12 cellular contexts compared by ENCODE assay signal in genomic region chr17:75128694-75129505, GRCh38. TPM values are rescaled to one million over a fixed set of nuclear protein-coding genes. Genes with fewer than 3 reads are reported as not detected.
DNase-seq lines count a peak whose midpoint lies in the region; ATAC-seq, FAIRE-seq and TF ChIP-seq lines count a peak whose summit lies in the region.
"Had no signal": no experiment of that assay in that cellular context is flagged by ENCODE, and none has a peak within 500 bp of the region (broad histone marks: within the 10 kb centered on the region; RNA-seq: fewer than 3 reads in every experiment).

No MANE protein-coding gene starts in this region.

- H3K9me3 Mint-ChIP-seq in stimulated activated naive CD8-positive, alpha-beta T cell treated with anti-CD3 and anti-CD28 coated beads, Interleukin-15, Interleukin-2, amounts not matched to agents 100 ng/mL and 50 ng/mL, for 24 hours: no peaks in the 10 kb centered on the region
- H3K9me3 Mint-ChIP-seq in stimulated activated naive CD8-positive, alpha-beta T cell treated with anti-CD3 and anti-CD28 coated beads, Interleukin-15, amount 100 ng/mL, for 72 hours: no peaks in the 10 kb centered on the region
- no peaks in the 10 kb centered on the region for H3K9me3 Mint-ChIP-seq in CD14-positive monocyte

- H2AFZ ChIP-seq in H1 (ENCODE audit: low read length): no peak overlapping the region

- H3K9me3 ChIP-seq in H1 (ENCODE audit: insufficient read depth in 2 of 2, low read depth in 1 of 2, low read length in 1 of 2): no peaks in the 10 kb centered on the region
- H3K9me3 ChIP-seq: heart right ventricle, left lung, ovary had no signal

- H2BK5ac ChIP-seq in H1 (ENCODE audit: low read depth, low read length): no peak overlapping the region; the same call in 1 of the 2 replicates

- no peaks in the 10 kb centered on the region; a peak in 1 of 7 replicates for H3K27me3 ChIP-seq in H1 (replicated peaks in 1 of 4; ENCODE audit: control insufficient read depth in 3 of 4, extremely low read depth in 1 of 4, insufficient read depth in 3 of 4, low read length in 3 of 4)
- H3K27me3 ChIP-seq: heart right ventricle, left lung, ovary had no signal

- WGBS in H1 (ENCODE audit: extremely low coverage in 1 of 2, insufficient coverage in 1 of 2, insufficient read length in 1 of 2, insufficient replicate concordance in 2 of 2, low coverage in 1 of 2, low lambda C conversion rate in 2 of 2, missing lambda C conversion rate in 1 of 2), 2 experiments: 95% methylated on average over 32 of the region's 33 CpGs; no CpG with 5 or more reads in 1 of the 2 experiments

- POLR2A ChIA-PET in H1 (lab: Charles Lee; ENCODE audit: partially characterized antibody): interaction anchor here (0.7 to 13.9 kb wide), 12 partner anchors 12 to 162 kb away, joined by 3 to 134 read pairs (median 5); partner anchors contain the start of genes ARMC7, JPT1, NUP85 and SLC16A5

- H2BK120ac ChIP-seq in H1 (replicated peaks; ENCODE audit: low read depth, low read length): no peak overlapping the region

- peaks cover 8 to 11% of the 10 kb centered on the region in 2 experiments for H4K20me1 ChIP-seq in H1 (replicated peaks in 1 of 2; ENCODE audit: control insufficient read depth in 1 of 2, insufficient read depth in 2 of 2, low read length in 2 of 2)

- H3K4me1 Mint-ChIP-seq in stimulated activated naive CD8-positive, alpha-beta T cell treated with anti-CD3 and anti-CD28 coated beads, Interleukin-15, Interleukin-2, amounts not matched to agents 100 ng/mL and 50 ng/mL, for 24 hours (ENCODE audit: low read depth): peaks cover 39% of the 10 kb centered on the region
- peaks cover 62% of the 10 kb centered on the region for H3K4me1 Mint-ChIP-seq in stimulated activated naive CD8-positive, alpha-beta T cell treated with anti-CD3 and anti-CD28 coated beads, Interleukin-15, amount 100 ng/mL, for 72 hours
- H3K4me1 Mint-ChIP-seq in CD14-positive monocyte: peaks cover 40% of the 10 kb centered on the region

- intact Hi-C loops in CD14-positive monocyte (cut with micrococcal nuclease): no loop called here

- ATAC-seq in stimulated activated naive CD8-positive, alpha-beta T cell treated with anti-CD3 and anti-CD28 coated beads, Interleukin-15, amount 100 ng/mL, for 72 hours: no peak
- ATAC-seq in GM18907 (IDR thresholded peaks at IDR 0.05; ENCODE audit: unreplicated experiment): no peak
- ATAC-seq: heart right ventricle, left lung had no signal

- no peak overlapping the region for H3K4ac ChIP-seq in H1 (replicated peaks; ENCODE audit: insufficient read length, low read depth, low read length)

- no peaks in the 10 kb centered on the region; the same call in 1 of the 2 replicates for H3K79me1 ChIP-seq in H1 (ENCODE audit: low read depth, low read length)

- H4K5ac ChIP-seq in H1 (ENCODE audit: insufficient read length, low read depth, low read length): no peak overlapping the region

- no peak overlapping the region for H3K18ac ChIP-seq in H1 (ENCODE audit: extremely low read depth, low read length)

- H3K4me1 ChIP-seq in H1 (replicated peaks in 1 of 4; ENCODE audit: control insufficient read depth in 3 of 4, insufficient read depth in 4 of 4, low read length in 3 of 4): peaks cover 0 to 8% (median 4%) of the 10 kb centered on the region in 4 experiments; a peak in 5 of 7 replicates

- H2BK20ac ChIP-seq in H1 (ENCODE audit: low read length): no peak overlapping the region

- H3K4me3 ChIP-seq in H1 (ENCODE audit: extremely low read depth in 1 of 4, insufficient read depth in 2 of 4, low read depth in 3 of 4, low read length in 4 of 4): no peak overlapping the region
- H3K4me3 ChIP-seq: heart right ventricle, left lung, ovary had no signal

- H3K79me2 ChIP-seq in H1 (ENCODE audit: control insufficient read depth in 1 of 2, insufficient read depth in 2 of 2, low read length in 2 of 2): peaks cover 0 to 9% of the 10 kb centered on the region in 2 experiments; a peak in 1 of 4 replicates

- no peak overlapping the region for H3K23ac ChIP-seq in H1 (ENCODE audit: insufficient read length)

- no peak overlapping the region for H3K9ac ChIP-seq in H1 (replicated peaks in 1 of 4; ENCODE audit: extremely low read depth in 1 of 4, low read depth in 3 of 4, low read length in 3 of 4)

- peaks cover 14% of the 10 kb centered on the region for H3K36me3 Mint-ChIP-seq in stimulated activated naive CD8-positive, alpha-beta T cell treated with anti-CD3 and anti-CD28 coated beads, Interleukin-15, Interleukin-2, amounts not matched to agents 100 ng/mL and 50 ng/mL, for 24 hours (ENCODE audit: low read depth)
- H3K36me3 Mint-ChIP-seq in CD14-positive monocyte: peaks cover 18 to 31% of the 10 kb centered on the region in 2 donors

- peaks cover 0 to 10% (median 6%) of the 10 kb centered on the region in 4 experiments; a peak in 6 of 8 replicates for H3K36me3 ChIP-seq in H1 (ENCODE audit: control insufficient read depth in 2 of 4, insufficient read depth in 4 of 4, low read length in 3 of 4)
- H3K36me3 ChIP-seq: ovary had no signal

- peak overlapping the region; percentile 47 for H3K4me3 Mint-ChIP-seq in stimulated activated naive CD8-positive, alpha-beta T cell treated with anti-CD3 and anti-CD28 coated beads, Interleukin-15, Interleukin-2, amounts not matched to agents 100 ng/mL and 50 ng/mL, for 24 hours
- peak overlapping the region in 1 of 2 donors; percentile 69 for H3K4me3 Mint-ChIP-seq in stimulated activated naive CD8-positive, alpha-beta T cell treated with anti-CD3 and anti-CD28 coated beads, Interleukin-15, amount 100 ng/mL, for 72 hours
- no peak overlapping the region for H3K4me3 Mint-ChIP-seq in CD14-positive monocyte

- no peak for TF ChIP-seq CTCF in H1 (IDR thresholded peaks at IDR 0.05; ENCODE audit: control extremely low read depth in 1 of 3, insufficient read depth in 1 of 3, low read depth in 1 of 3, low read length in 3 of 3)
- TF ChIP-seq CTCF in CD14-positive monocyte (IDR thresholded peaks at IDR 0.05): no peak

- no peak for TF ChIP-seq EP300 in H1 (IDR thresholded peaks at IDR 0.05; ENCODE audit: borderline replicate concordance in 1 of 2, low read depth in 2 of 2, low read length in 2 of 2)

- H4K91ac ChIP-seq in H1 (replicated peaks; ENCODE audit: insufficient read length, low read length): no peak overlapping the region

- no peak overlapping the region for H2AK5ac ChIP-seq in H1 (ENCODE audit: low read depth, low read length)

- DNase-seq in stimulated activated naive CD8-positive, alpha-beta T cell treated with anti-CD3 and anti-CD28 coated beads, Interleukin-15, amount 100 ng/mL, for 72 hours: no peak
- DNase-seq in H1 (ENCODE audit: low read depth in 1 of 2, low spot score in 2 of 2) (no peak), CD14-positive monocyte (ENCODE audit: low spot score) (no peak), cortex of kidney (lab: John Stamatoyannopoulos, UW) (no peak)
- DNase-seq: activated CD8-positive, alpha-beta memory T cell treated with anti-CD3 and anti-CD28 coated beads, Interleukin-2, amount 50 U/mL, for 4 hours; heart right ventricle; NCI-H526 had no signal

- TF ChIP-seq POLR2A in H1 (IDR thresholded peaks at IDR 0.05; ENCODE audit: control extremely low read depth in 1 of 2, low read depth in 2 of 2, low read length in 2 of 2): no peak; a peak in 1 of 3 replicates

- no peak overlapping the region for H2BK12ac ChIP-seq in H1 (ENCODE audit: low read depth, low read length)

- FAIRE-seq in H1 (lab: Jason Lieb, UNC): no peak
- FAIRE-seq: endometrium had no signal

- H3K27ac Mint-ChIP-seq in stimulated activated naive CD8-positive, alpha-beta T cell treated with anti-CD3 and anti-CD28 coated beads, Interleukin-15, Interleukin-2, amounts not matched to agents 100 ng/mL and 50 ng/mL, for 24 hours: no peak overlapping the region
- H3K27ac Mint-ChIP-seq in stimulated activated naive CD8-positive, alpha-beta T cell treated with anti-CD3 and anti-CD28 coated beads, Interleukin-15, amount 100 ng/mL, for 72 hours: peak overlapping the region in 1 of 2 donors; percentile 74
- no peak overlapping the region for H3K27ac Mint-ChIP-seq in CD14-positive monocyte

- H3K27me3 Mint-ChIP-seq in stimulated activated naive CD8-positive, alpha-beta T cell treated with anti-CD3 and anti-CD28 coated beads, Interleukin-15, Interleukin-2, amounts not matched to agents 100 ng/mL and 50 ng/mL, for 24 hours: no peaks in the 10 kb centered on the region
- H3K27me3 Mint-ChIP-seq in stimulated activated naive CD8-positive, alpha-beta T cell treated with anti-CD3 and anti-CD28 coated beads, Interleukin-15, amount 100 ng/mL, for 72 hours: no peaks in the 10 kb centered on the region
- H3K27me3 Mint-ChIP-seq in CD14-positive monocyte (ENCODE audit: low read depth in 3 of 3): no peaks in the 10 kb centered on the region

- H3K23me2 ChIP-seq in H1 (ENCODE audit: low read depth, low read length): peaks cover 3% of the 10 kb centered on the region; the same call in 1 of the 2 replicates

- H3K14ac ChIP-seq in H1 (ENCODE audit: insufficient read length): no peak overlapping the region

- TF ChIP-seq RAD21 in H1 (IDR thresholded peaks at IDR 0.05 in 1 of 2, conservative IDR thresholded peaks at IDR 0.05 in 1 of 2; ENCODE audit: low read depth in 2 of 2, low read length in 2 of 2): no peak

- CTCF ChIA-PET in H1 (lab: Charles Lee; ENCODE audit: partially characterized antibody): interaction anchor here (0.5 to 12.9 kb wide), 10 partner anchors 7 to 284 kb away, joined by 3 to 239 read pairs (median 13); partner anchors contain the start of gene ARMC7

- no peak overlapping the region for H3K27ac ChIP-seq in H1 (ENCODE audit: low read depth, low read length)
- H3K27ac ChIP-seq: heart right ventricle, left lung, ovary had no signal

- no peak overlapping the region for H4K8ac ChIP-seq in H1 (ENCODE audit: extremely low read depth, insufficient read depth, low read length)

- no peak overlapping the region for H3K56ac ChIP-seq in H1 (replicated peaks; ENCODE audit: insufficient read length, low read depth, low read length)

- H2BK15ac ChIP-seq in H1 (ENCODE audit: low read length): no peak overlapping the region

- H3K4me2 ChIP-seq in H1 (ENCODE audit: insufficient read depth in 1 of 2, low read depth in 2 of 2, low read length in 2 of 2): no peak overlapping the region

RNA-seq across cellular contexts. Expression of gene NT5C, which starts 2.6 kb away (rescaled TPM):
- total RNA-seq in H1 (2021; fragmentation: NEBNext Ultra II Directional; extraction: Animal tissue kit (Norgen Biotek cat#: 25700)): 52.1 and 66.9 TPM in 2 replicates
- polyA plus RNA-seq in H1 (2011; rRNA removed) (66.4 and 98.6 TPM in 2 replicates), CD14-positive monocyte (10 to 100 TPM; 27.8 to 36.2 TPM)
- polyA plus RNA-seq in H1 (2011; cell fraction: cytosol; rRNA removed): 92.6 TPM
- 145 TPM for polyA plus RNA-seq in H1 (2011; cell fraction: nucleus; rRNA removed)
- polyA plus RNA-seq in H1 (2012, experiment 1 of 2): 38.9 to 77.9 TPM (median 68.7 TPM) in 4 replicates
- polyA plus RNA-seq in H1 (2012, experiment 2 of 2): 57.5 TPM
- 69.7 TPM for polyA plus RNA-seq in H1 (2013, experiment 1 of 2)
- 60.6 TPM for polyA plus RNA-seq in H1 (2013, experiment 2 of 2)
- polyA minus RNA-seq in H1 (2011; rRNA and poly(A)+ RNA removed): 12.1 and 14.9 TPM in 2 replicates
- 16.7 TPM for polyA minus RNA-seq in H1 (2011; cell fraction: cytosol; rRNA and poly(A)+ RNA removed)
- polyA minus RNA-seq in H1 (2011; cell fraction: nucleus; rRNA and poly(A)+ RNA removed): 44.4 TPM

RNA-seq across cellular contexts. Expression of gene ARMC7, which starts 19.1 kb away (rescaled TPM):
- 13.6 TPM in 2 replicates for total RNA-seq in H1 (2021; fragmentation: NEBNext Ultra II Directional; extraction: Animal tissue kit (Norgen Biotek cat#: 25700))
- polyA plus RNA-seq in H1 (2011; rRNA removed) (9.8 and 12.4 TPM in 2 replicates), CD14-positive monocyte (1 to 10 TPM; 1.3 to 2.1 TPM)
- polyA plus RNA-seq in H1 (2011; cell fraction: cytosol; rRNA removed): 7.4 TPM
- polyA plus RNA-seq in H1 (2011; cell fraction: nucleus; rRNA removed): 12.7 TPM
- 14.0 to 16.0 TPM (median 14.9 TPM) in 4 replicates for polyA plus RNA-seq in H1 (2012, experiment 1 of 2)
- 13.2 TPM for polyA plus RNA-seq in H1 (2012, experiment 2 of 2)
- polyA plus RNA-seq in H1 (2013, experiment 1 of 2): 8.2 TPM
- 7.8 TPM for polyA plus RNA-seq in H1 (2013, experiment 2 of 2)
- 12.2 and 13.7 TPM in 2 replicates for polyA minus RNA-seq in H1 (2011; rRNA and poly(A)+ RNA removed)
- polyA minus RNA-seq in H1 (2011; cell fraction: cytosol; rRNA and poly(A)+ RNA removed): 10.2 TPM
- 12.6 TPM for polyA minus RNA-seq in H1 (2011; cell fraction: nucleus; rRNA and poly(A)+ RNA removed)

RNA-seq across cellular contexts. Expression of gene JPT1, which starts 25.4 kb away (rescaled TPM):
- 340 and 369 TPM in 2 replicates for total RNA-seq in H1 (2021; fragmentation: NEBNext Ultra II Directional; extraction: Animal tissue kit (Norgen Biotek cat#: 25700))
- polyA plus RNA-seq in H1 (2011; rRNA removed) (154 and 216 TPM in 2 replicates), CD14-positive monocyte (100 to 1,000 TPM; 156 to 181 TPM)
- 246 TPM for polyA plus RNA-seq in H1 (2011; cell fraction: cytosol; rRNA removed)
- polyA plus RNA-seq in H1 (2011; cell fraction: nucleus; rRNA removed): 206 TPM
- 377 to 556 TPM (median 531 TPM) in 4 replicates for polyA plus RNA-seq in H1 (2012, experiment 1 of 2)
- polyA plus RNA-seq in H1 (2012, experiment 2 of 2): 362 TPM
- 569 TPM for polyA plus RNA-seq in H1 (2013, experiment 1 of 2)
- polyA plus RNA-seq in H1 (2013, experiment 2 of 2): 579 TPM
- polyA minus RNA-seq in H1 (2011; rRNA and poly(A)+ RNA removed): 42.8 and 65.0 TPM in 2 replicates
- 249 TPM for polyA minus RNA-seq in H1 (2011; cell fraction: cytosol; rRNA and poly(A)+ RNA removed)
- 83.5 TPM for polyA minus RNA-seq in H1 (2011; cell fraction: nucleus; rRNA and poly(A)+ RNA removed)

RNA-seq across cellular contexts. Expression of gene SLC16A5, which starts 41.1 kb away (rescaled TPM):
- total RNA-seq in H1 (2021; fragmentation: NEBNext Ultra II Directional; extraction: Animal tissue kit (Norgen Biotek cat#: 25700)): 16.6 and 17.1 TPM in 2 replicates
- polyA plus RNA-seq in H1 (2011; rRNA removed) (34.7 and 54.8 TPM in 2 replicates), CD14-positive monocyte (10 to 100 TPM; 26.1 to 27.0 TPM)
- 28.9 TPM for polyA plus RNA-seq in H1 (2011; cell fraction: cytosol; rRNA removed)
- 82.9 TPM for polyA plus RNA-seq in H1 (2011; cell fraction: nucleus; rRNA removed)
- 14.3 to 26.5 TPM (median 20.8 TPM) in 4 replicates for polyA plus RNA-seq in H1 (2012, experiment 1 of 2)
- polyA plus RNA-seq in H1 (2012, experiment 2 of 2): 12.9 TPM
- polyA plus RNA-seq in H1 (2013, experiment 1 of 2): 22.7 TPM
- polyA plus RNA-seq in H1 (2013, experiment 2 of 2): 21.6 TPM
- polyA minus RNA-seq in H1 (2011; rRNA and poly(A)+ RNA removed): 15.2 and 17.8 TPM in 2 replicates
- 11.3 TPM for polyA minus RNA-seq in H1 (2011; cell fraction: cytosol; rRNA and poly(A)+ RNA removed)
- 24.1 TPM for polyA minus RNA-seq in H1 (2011; cell fraction: nucleus; rRNA and poly(A)+ RNA removed)

RNA-seq across cellular contexts. Expression of gene SUMO2, which starts 53.9 kb away (rescaled TPM):
- total RNA-seq in H1 (2021; fragmentation: NEBNext Ultra II Directional; extraction: Animal tissue kit (Norgen Biotek cat#: 25700)): 779 and 788 TPM in 2 replicates
- polyA plus RNA-seq in H1 (2011; rRNA removed): 91.0 and 184 TPM in 2 replicates
- 162 TPM for polyA plus RNA-seq in H1 (2011; cell fraction: cytosol; rRNA removed)
- polyA plus RNA-seq in H1 (2011; cell fraction: nucleus; rRNA removed): 61.2 TPM
- polyA plus RNA-seq in H1 (2012, experiment 1 of 2): 273 to 655 TPM (median 511 TPM) in 4 replicates
- polyA plus RNA-seq in H1 (2012, experiment 2 of 2): 97.2 TPM
- 253 TPM for polyA plus RNA-seq in H1 (2013, experiment 1 of 2)
- 265 TPM for polyA plus RNA-seq in H1 (2013, experiment 2 of 2)
- 88.0 and 91.8 TPM in 2 replicates for polyA minus RNA-seq in H1 (2011; rRNA and poly(A)+ RNA removed)
- polyA minus RNA-seq in H1 (2011; cell fraction: cytosol; rRNA and poly(A)+ RNA removed): 284 TPM
- polyA minus RNA-seq in H1 (2011; cell fraction: nucleus; rRNA and poly(A)+ RNA removed): 41.9 TPM
- polyA plus RNA-seq in CD14-positive monocyte: 100 to 1,000 TPM; 282 to 318 TPM
